Comparison of ENCODE assay signal across 20 cellular contexts in the genomic region with DNA sequence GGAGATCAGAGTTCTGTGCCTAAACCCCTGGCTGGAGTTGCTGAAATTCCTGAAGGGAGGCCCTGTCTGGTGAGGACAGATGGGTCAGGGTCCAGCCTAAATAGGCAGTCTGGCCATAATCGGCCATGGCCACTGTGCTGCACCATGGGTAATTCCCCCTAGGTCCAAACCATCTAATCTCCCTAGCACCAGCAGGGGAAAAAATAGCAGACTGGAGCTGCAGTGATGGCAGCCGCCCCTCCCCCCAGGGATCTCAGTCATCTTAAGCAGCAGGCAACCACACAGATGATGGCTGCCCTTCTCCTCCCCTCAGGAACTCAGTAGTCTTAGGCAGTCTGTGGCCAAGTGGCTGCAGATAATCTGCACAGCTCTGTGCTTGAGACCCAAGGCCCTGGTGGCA.
DNase-seq lines count a peak whose midpoint lies in the region; ATAC-seq and TF ChIP-seq lines count a peak whose summit lies in the region.
"Had no signal": no experiment of that assay in that cellular context is flagged by ENCODE, and none has a peak within 500 bp of the region (broad histone marks: within the 10 kb centered on the region; RNA-seq: fewer than 3 reads in every experiment).

No MANE protein-coding gene starts in this region.

- H3K18ac ChIP-seq in neuronal stem cell (ENCODE audit: low read length): peak overlapping the region; percentile 35

- no CpG with 5 or more reads among the region's 2 CpGs for WGBS in neuronal stem cell (ENCODE audit: extremely low coverage in 2 of 2, insufficient read length in 2 of 2, insufficient replicate concordance in 1 of 2), 2 donors

- no peak overlapping the region for H3K4me2 ChIP-seq in neuronal stem cell (ENCODE audit: insufficient read depth, low read length, poor library complexity, severe bottlenecking)

- H3K9ac ChIP-seq in neuronal stem cell (ENCODE audit: low read depth, low read length, poor library complexity): no peak overlapping the region

- intact Hi-C loops in Right ventricle myocardium superior (cut with DNase I): no loop called here

- H3K36me3 Mint-ChIP-seq in WTC11: peaks cover 9% of the 10 kb centered on the region

- POLR2A ChIA-PET in WTC11 (lab: Charles Lee): no interaction called here

- DNase-seq in cardiac muscle cell (ENCODE audit: low read depth in 1 of 2, low spot score in 1 of 2) (peak; percentile 7), Right ventricle myocardium superior (no peak), WTC11 (ENCODE audit: low spot score) (peak; percentile 42), neuronal stem cell (ENCODE audit: low spot score) (no peak), NCI-H510A treated with DMSO at 0.1 percent for 48 hours (lab: John Stamatoyannopoulos, UW) (no peak), NCI-H1436 (lab: John Stamatoyannopoulos, UW) (no peak)
- peak; percentile 20 for DNase-seq in Jurkat, Clone E6-1 (ENCODE audit: low read depth, low spot score)
- DNase-seq: activated CD4-positive, CD25-positive, alpha-beta regulatory T cell; activated naive CD4-positive, alpha-beta T cell; CD8-positive, alpha-beta memory T cell; Karpas-422; left ventricle myocardium inferior; NCI-H1436 treated with DMSO at 0.1 percent for 48 hours; SHP77 treated with DMSO at 0.1 percent for 48 hours; sigmoid colon; stimulated activated CD4-positive, alpha-beta T cell treated with anti-CD3 and anti-CD28 coated beads, Interleukin-2, amount 100 ng/mL, for 48 hours; T-helper 17 cell had no signal

- H3K14ac ChIP-seq in neuronal stem cell (ENCODE audit: low read length): no peak overlapping the region

- H3K27ac Mint-ChIP-seq in WTC11: no peak overlapping the region
- H3K27ac Mint-ChIP-seq: CD8-positive, alpha-beta memory T cell; T-helper 17 cell had no signal

- H3K4me3 ChIP-seq in cardiac muscle cell (no peak overlapping the region), neuronal stem cell (ENCODE audit: low read length in 2 of 2) (no peak overlapping the region)
- no peak overlapping the region for H3K4me3 ChIP-seq in Jurkat, Clone E6-1 (ENCODE audit: low read length)
- H3K4me3 ChIP-seq: GM12878, left ventricle myocardium inferior, sigmoid colon, suprapubic skin had no signal

- no peak for ATAC-seq in Right ventricle myocardium superior (ENCODE audit: poor library complexity)
- ATAC-seq in WTC11: peak; percentile 86
- no peak for ATAC-seq in HG02884 (IDR thresholded peaks at IDR 0.05; ENCODE audit: unreplicated experiment)
- ATAC-seq: GM12878, T-helper 17 cell had no signal

- H2BK15ac ChIP-seq in neuronal stem cell (ENCODE audit: low read length): no peak overlapping the region

- H3K79me1 ChIP-seq in neuronal stem cell (ENCODE audit: low read depth, low read length): no peaks in the 10 kb centered on the region

- no peak overlapping the region for H3K27ac ChIP-seq in cardiac muscle cell
- no peak overlapping the region for H3K27ac ChIP-seq in neuronal stem cell (replicated peaks; ENCODE audit: low read length)
- H3K27ac ChIP-seq: left ventricle myocardium inferior, sigmoid colon, suprapubic skin had no signal

- H3K4me3 Mint-ChIP-seq in WTC11: no peak overlapping the region
- H3K4me3 Mint-ChIP-seq: CD8-positive, alpha-beta memory T cell; T-helper 17 cell had no signal

- no peak overlapping the region for H3K4ac ChIP-seq in neuronal stem cell (ENCODE audit: low read length)

- H4K91ac ChIP-seq in neuronal stem cell (ENCODE audit: low read depth, low read length, poor library complexity): no peak overlapping the region

- TF ChIP-seq CTCF in cardiac muscle cell (IDR thresholded peaks at IDR 0.05; ENCODE audit: low read depth, low read length) (no peak), WTC11 (IDR thresholded peaks at IDR 0.05) (no peak)

- H3K27me3 ChIP-seq in cardiac muscle cell (no peaks in the 10 kb centered on the region), neuronal stem cell (ENCODE audit: control insufficient read depth in 3 of 3, insufficient read depth in 3 of 3, low read depth in 1 of 3, low read length in 3 of 3) (no peaks in the 10 kb centered on the region)
- H3K27me3 ChIP-seq: sigmoid colon, suprapubic skin had no signal

- H3K9me3 ChIP-seq in cardiac muscle cell (ENCODE audit: low read depth): no peaks in the 10 kb centered on the region
- no peaks in the 10 kb centered on the region for H3K9me3 ChIP-seq in neuronal stem cell (replicated peaks in 1 of 2; ENCODE audit: control insufficient read depth in 2 of 2, insufficient read depth in 1 of 2, low read depth in 1 of 2, low read length in 2 of 2)
- H3K9me3 ChIP-seq: sigmoid colon, suprapubic skin had no signal

- H3K4me1 ChIP-seq in cardiac muscle cell (ENCODE audit: low read depth) (no peaks in the 10 kb centered on the region), neuronal stem cell (ENCODE audit: control insufficient read depth in 2 of 2, insufficient read depth in 1 of 2, low read depth in 1 of 2, low read length in 2 of 2) (peaks cover 0 to 3% of the 10 kb centered on the region in 2 donors)
- H3K4me1 ChIP-seq: left ventricle myocardium inferior, sigmoid colon, suprapubic skin had no signal

- H2BK120ac ChIP-seq in neuronal stem cell (ENCODE audit: low read depth, low read length): no peak overlapping the region

- H3K9me3 Mint-ChIP-seq in WTC11: peaks cover 26% of the 10 kb centered on the region

- no peaks in the 10 kb centered on the region for H3K27me3 Mint-ChIP-seq in WTC11 (ENCODE audit: low read depth)
- H3K27me3 Mint-ChIP-seq: T-helper 17 cell had no signal

- no peak overlapping the region for H3K23ac ChIP-seq in neuronal stem cell (ENCODE audit: low read depth, low read length, poor library complexity)

- H4K8ac ChIP-seq in neuronal stem cell (ENCODE audit: low read depth, low read length): no peak overlapping the region

- no peak overlapping the region for H2AK5ac ChIP-seq in neuronal stem cell (ENCODE audit: low read depth, low read length)

- peaks cover 38% of the 10 kb centered on the region for H3K4me1 Mint-ChIP-seq in WTC11
- H3K4me1 Mint-ChIP-seq: CD8-positive, alpha-beta memory T cell; T-helper 17 cell had no signal

- H2BK5ac ChIP-seq in neuronal stem cell (ENCODE audit: low read length): no peak overlapping the region

- no peaks in the 10 kb centered on the region for H3K36me3 ChIP-seq in cardiac muscle cell
- no peaks in the 10 kb centered on the region for H3K36me3 ChIP-seq in neuronal stem cell (replicated peaks in 1 of 2; ENCODE audit: control insufficient read depth in 2 of 2, insufficient read depth in 2 of 2, low read length in 2 of 2)
- H3K36me3 ChIP-seq: left ventricle myocardium inferior, sigmoid colon, suprapubic skin had no signal

- H2BK12ac ChIP-seq in neuronal stem cell (ENCODE audit: low read length): no peak overlapping the region

- peak overlapping the region; percentile 51 for H2AFZ ChIP-seq in neuronal stem cell (ENCODE audit: low read length)

- CTCF ChIA-PET in WTC11 (lab: Charles Lee): no interaction called here

TF ChIP-seq in WTC11, 78 proteins besides CTCF, POLR2A, EP300 and RAD21 (continues in another document):
- TF ChIP-seq JAZF1 (CRISPR knock-in tag; IDR thresholded peaks at IDR 0.05) (no peak), TP53 (CRISPR knock-in tag; IDR thresholded peaks at IDR 0.05) (no peak), ZNF138 (CRISPR knock-in tag; conservative IDR thresholded peaks at IDR 0.05) (no peak), FOXJ3 (CRISPR knock-in tag; IDR thresholded peaks at IDR 0.05; ENCODE audit: borderline replicate concordance) (no peak), JUN (CRISPR knock-in tag; IDR thresholded peaks at IDR 0.05) (no peak), KAT7 (CRISPR knock-in tag; IDR thresholded peaks at IDR 0.05; ENCODE audit: borderline replicate concordance) (no peak), TCF7 (CRISPR knock-in tag; IDR thresholded peaks at IDR 0.05; ENCODE audit: low read depth) (no peak), ZNF416 (CRISPR knock-in tag; IDR thresholded peaks at IDR 0.05) (no peak)
- TF ChIP-seq, protein P1, sequence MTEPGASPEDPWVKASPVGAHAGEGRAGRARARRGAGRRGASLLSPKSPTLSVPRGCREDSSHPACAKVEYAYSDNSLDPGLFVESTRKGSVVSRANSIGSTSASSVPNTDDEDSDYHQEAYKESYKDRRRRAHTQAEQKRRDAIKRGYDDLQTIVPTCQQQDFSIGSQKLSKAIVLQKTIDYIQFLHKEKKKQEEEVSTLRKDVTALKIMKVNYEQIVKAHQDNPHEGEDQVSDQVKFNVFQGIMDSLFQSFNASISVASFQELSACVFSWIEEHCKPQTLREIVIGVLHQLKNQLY (CRISPR knock-in tag; IDR thresholded peaks at IDR 0.05): no peak
- TF ChIP-seq, protein P2, sequence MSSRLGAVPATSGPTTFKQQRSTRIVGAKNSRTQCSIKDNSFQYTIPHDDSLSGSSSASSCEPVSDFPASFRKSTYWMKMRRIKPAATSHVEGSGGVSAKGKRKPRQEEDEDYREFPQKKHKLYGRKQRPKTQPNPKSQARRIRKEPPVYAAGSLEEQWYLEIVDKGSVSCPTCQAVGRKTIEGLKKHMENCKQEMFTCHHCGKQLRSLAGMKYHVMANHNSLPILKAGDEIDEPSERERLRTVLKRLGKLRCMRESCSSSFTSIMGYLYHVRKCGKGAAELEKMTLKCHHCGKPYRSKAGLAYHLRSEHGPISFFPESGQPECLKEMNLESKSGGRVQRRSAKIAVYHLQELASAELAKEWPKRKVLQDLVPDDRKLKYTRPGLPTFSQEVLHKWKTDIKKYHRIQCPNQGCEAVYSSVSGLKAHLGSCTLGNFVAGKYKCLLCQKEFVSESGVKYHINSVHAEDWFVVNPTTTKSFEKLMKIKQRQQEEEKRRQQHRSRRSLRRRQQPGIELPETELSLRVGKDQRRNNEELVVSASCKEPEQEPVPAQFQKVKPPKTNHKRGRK (CRISPR knock-in tag; IDR thresholded peaks at IDR 0.05; ENCODE audit: borderline replicate concordance): no peak
- TF ChIP-seq, protein P3, sequence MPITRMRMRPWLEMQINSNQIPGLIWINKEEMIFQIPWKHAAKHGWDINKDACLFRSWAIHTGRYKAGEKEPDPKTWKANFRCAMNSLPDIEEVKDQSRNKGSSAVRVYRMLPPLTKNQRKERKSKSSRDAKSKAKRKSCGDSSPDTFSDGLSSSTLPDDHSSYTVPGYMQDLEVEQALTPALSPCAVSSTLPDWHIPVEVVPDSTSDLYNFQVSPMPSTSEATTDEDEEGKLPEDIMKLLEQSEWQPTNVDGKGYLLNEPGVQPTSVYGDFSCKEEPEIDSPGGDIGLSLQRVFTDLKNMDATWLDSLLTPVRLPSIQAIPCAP (CRISPR knock-in tag; IDR thresholded peaks at IDR 0.05): no peak

Comparison
In these comparisons a context has a peak if more than half of its experiments do, and no peak if none do; other contexts are left out.
1. DNase-seq: peak in cardiac muscle cell (2 of 2), Jurkat, Clone E6-1 (single experiment) and WTC11 (single experiment); none in Right ventricle myocardium superior (single experiment), neuronal stem cell (single experiment), NCI-H510A treated with DMSO at 0.1 percent for 48 hours (single experiment) and NCI-H1436 (single experiment).